ENCODE assay signal across 23 cellular contexts in genomic region chr3:79953591-79954105, GRCh38.
"Had no signal": no experiment of that assay in that cellular context is flagged by ENCODE, and none has a peak within 500 bp of the region (broad histone marks: within the 10 kb centered on the region; RNA-seq: fewer than 3 reads in every experiment).

No MANE protein-coding gene starts in this region.

- H3K9me3 ChIP-seq: heart right ventricle, lower lobe of right lung, right lobe of liver, tibial artery had no signal

- H3K27ac ChIP-seq: heart right ventricle, lower lobe of right lung, right lobe of liver, skin epidermis, tibial artery had no signal

- H3K4me1 ChIP-seq: heart right ventricle, lower lobe of right lung, right lobe of liver, tibial artery had no signal

- H3K36me3 ChIP-seq: heart right ventricle, lower lobe of right lung, right lobe of liver, tibial artery had no signal

- DNase-seq: activated CD4-positive, alpha-beta T cell treated with anti-CD3 and anti-CD28 coated beads for 4 hours; activated CD4-positive, alpha-beta T cell treated with anti-CD3 and anti-CD28 coated beads, Interleukin-2, amount 50 U/mL, for 48 hours; activated CD4-positive, CD25-positive, alpha-beta regulatory T cell; activated CD8-positive, alpha-beta memory T cell treated with anti-CD3 and anti-CD28 coated beads, Interleukin-2, amount 50 U/mL, for 48 hours; activated naive CD4-positive, alpha-beta T cell; activated T-cell treated with anti-CD3 and anti-CD28 coated beads, Interleukin-2, amount 50 U/mL, for 4 hours; central memory CD4-positive, alpha-beta T cell; erythroblast; foreskin fibroblast; heart right ventricle; lower lobe of right lung; mesendoderm; naive B cell; posterior cingulate gyrus; right lobe of liver; stimulated activated CD4-positive, alpha-beta T cell treated with anti-CD3 and anti-CD28 coated beads, Interleukin-1b, Interleukin-23, amount 100 ng/mL, for 48 hours; substantia nigra; tibial artery had no signal

- H3K4me3 ChIP-seq: heart right ventricle, lower lobe of right lung, right lobe of liver, skin epidermis, tibial artery had no signal

- H3K27me3 ChIP-seq: heart right ventricle, right lobe of liver, tibial artery had no signal

- FAIRE-seq: astrocyte, colon, endometrium, keratinocyte had no signal
